Comparison of ENCODE assay signal across 24 cellular contexts in genomic region chr20:23513164-23513563, GRCh38. TPM values are rescaled to one million over a fixed set of nuclear protein-coding genes. Genes with fewer than 3 reads are reported as not detected.
DNase-seq lines count a peak whose midpoint lies in the region; ATAC-seq, FAIRE-seq and TF ChIP-seq lines count a peak whose summit lies in the region.
"Had no signal": no experiment of that assay in that cellular context is flagged by ENCODE, and none has a peak within 500 bp of the region (broad histone marks: within the 10 kb centered on the region; RNA-seq: fewer than 3 reads in every experiment).

No MANE protein-coding gene starts in this region.

- no peaks in the 10 kb centered on the region for H3K79me2 ChIP-seq in H1 (ENCODE audit: control insufficient read depth in 1 of 2, insufficient read depth in 2 of 2, low read length in 2 of 2)

- no peak overlapping the region for H3K27ac ChIP-seq in H1 (ENCODE audit: low read depth, low read length)
- H3K27ac ChIP-seq: gastrocnemius medialis, SJSA1, tibial nerve, VCaP had no signal

- H3K9me3 Mint-ChIP-seq in activated naive CD4-positive, alpha-beta T cell treated with anti-CD3 and anti-CD28 coated beads, Interleukin-2, amount 10 ng/mL, durations not matched to agents 7 days and 5 days: no peaks in the 10 kb centered on the region
- H3K9me3 Mint-ChIP-seq: activated CD4-positive, alpha-beta memory T cell treated with anti-CD3 and anti-CD28 coated beads for 36 hours; natural killer cell had no signal

- H3K27ac Mint-ChIP-seq in activated naive CD4-positive, alpha-beta T cell treated with anti-CD3 and anti-CD28 coated beads, Interleukin-2, amount 10 ng/mL, durations not matched to agents 7 days and 5 days: no peak overlapping the region
- H3K27ac Mint-ChIP-seq: activated CD4-positive, alpha-beta memory T cell treated with anti-CD3 and anti-CD28 coated beads for 36 hours; CD4-positive, alpha-beta memory T cell; natural killer cell; T-helper 17 cell had no signal

- 0 out of 2 replicates have a peak overlapping the region, but pooled peaks have one; percentile 46 for H2BK15ac ChIP-seq in H1 (ENCODE audit: low read length)

- H2BK20ac ChIP-seq in H1 (ENCODE audit: low read length): peak overlapping the region; percentile 37; the same call in 1 of the 2 replicates

- H4K5ac ChIP-seq in H1 (ENCODE audit: insufficient read length, low read depth, low read length): no peak overlapping the region

- no peak overlapping the region for H3K9ac ChIP-seq in H1 (replicated peaks in 1 of 4; ENCODE audit: extremely low read depth in 1 of 4, low read depth in 3 of 4, low read length in 3 of 4)

- no peak overlapping the region for H3K4me3 Mint-ChIP-seq in activated naive CD4-positive, alpha-beta T cell treated with anti-CD3 and anti-CD28 coated beads, Interleukin-2, amount 10 ng/mL, durations not matched to agents 7 days and 5 days
- H3K4me3 Mint-ChIP-seq: activated CD4-positive, alpha-beta memory T cell treated with anti-CD3 and anti-CD28 coated beads for 36 hours; CD4-positive, alpha-beta memory T cell; natural killer cell; T-helper 17 cell had no signal

- no peaks in the 10 kb centered on the region for H3K4me1 Mint-ChIP-seq in activated naive CD4-positive, alpha-beta T cell treated with anti-CD3 and anti-CD28 coated beads, Interleukin-2, amount 10 ng/mL, durations not matched to agents 7 days and 5 days
- H3K4me1 Mint-ChIP-seq: CD4-positive, alpha-beta memory T cell had no signal

- no peaks in the 10 kb centered on the region for H3K36me3 Mint-ChIP-seq in activated naive CD4-positive, alpha-beta T cell treated with anti-CD3 and anti-CD28 coated beads, Interleukin-2, amount 10 ng/mL, durations not matched to agents 7 days and 5 days
- H3K36me3 Mint-ChIP-seq: activated CD4-positive, alpha-beta memory T cell treated with anti-CD3 and anti-CD28 coated beads for 36 hours; CD4-positive, alpha-beta memory T cell; natural killer cell had no signal

- no peak overlapping the region for H3K14ac ChIP-seq in H1 (ENCODE audit: insufficient read length)

- TF ChIP-seq POLR2A in H1 (IDR thresholded peaks at IDR 0.05; ENCODE audit: control extremely low read depth in 1 of 2, low read depth in 2 of 2, low read length in 2 of 2): no peak

- TF ChIP-seq CTCF in H1 (IDR thresholded peaks at IDR 0.05; ENCODE audit: control extremely low read depth in 1 of 3, insufficient read depth in 1 of 3, low read depth in 1 of 3, low read length in 3 of 3): no peak
- no peak for TF ChIP-seq CTCF in mucosa of descending colon (IDR thresholded peaks at IDR 0.05)

- H3K18ac ChIP-seq in H1 (ENCODE audit: extremely low read depth, low read length): peak overlapping the region; percentile 55

- H3K23ac ChIP-seq in H1 (ENCODE audit: insufficient read length): no peak overlapping the region

- no peak overlapping the region for H3K56ac ChIP-seq in H1 (replicated peaks; ENCODE audit: insufficient read length, low read depth, low read length)

- peak overlapping the region; percentile 70 for H4K91ac ChIP-seq in H1 (replicated peaks; ENCODE audit: insufficient read length, low read length)

- POLR2A ChIA-PET in H1 (lab: Charles Lee; ENCODE audit: partially characterized antibody): no interaction called here

- H3K23me2 ChIP-seq in H1 (ENCODE audit: low read depth, low read length): no peaks in the 10 kb centered on the region

- TF ChIP-seq RAD21 in H1 (IDR thresholded peaks at IDR 0.05 in 1 of 2, conservative IDR thresholded peaks at IDR 0.05 in 1 of 2; ENCODE audit: low read depth in 2 of 2, low read length in 2 of 2): no peak

- peak; percentile 77 for ATAC-seq in GM18870 (IDR thresholded peaks at IDR 0.05; ENCODE audit: unreplicated experiment)
- peak; percentile 47 for ATAC-seq in HG02623 (IDR thresholded peaks at IDR 0.05; ENCODE audit: unreplicated experiment)
- peak; percentile 82 for ATAC-seq in HG03159 (IDR thresholded peaks at IDR 0.05; ENCODE audit: unreplicated experiment)
- ATAC-seq in left lobe of liver: no peak
- ATAC-seq in mucosa of descending colon: no peak
- ATAC-seq: gastrocnemius medialis, natural killer cell, T-helper 17 cell had no signal

- H3K27me3 Mint-ChIP-seq in activated naive CD4-positive, alpha-beta T cell treated with anti-CD3 and anti-CD28 coated beads, Interleukin-2, amount 10 ng/mL, durations not matched to agents 7 days and 5 days: peaks cover 3% of the 10 kb centered on the region

- no peak overlapping the region for H2AFZ ChIP-seq in H1 (ENCODE audit: low read length)

- H2BK5ac ChIP-seq in H1 (ENCODE audit: low read depth, low read length): peak overlapping the region; percentile 40; the same call in 1 of the 2 replicates

- no peaks in the 10 kb centered on the region for H4K20me1 ChIP-seq in H1 (replicated peaks in 1 of 2; ENCODE audit: control insufficient read depth in 1 of 2, insufficient read depth in 2 of 2, low read length in 2 of 2)

- H4K8ac ChIP-seq in H1 (ENCODE audit: extremely low read depth, insufficient read depth, low read length): no peak overlapping the region

- H2BK120ac ChIP-seq in H1 (replicated peaks; ENCODE audit: low read depth, low read length): peak overlapping the region; percentile 65

- no peak for TF ChIP-seq EP300 in H1 (IDR thresholded peaks at IDR 0.05; ENCODE audit: borderline replicate concordance in 1 of 2, low read depth in 2 of 2, low read length in 2 of 2)

- no peak overlapping the region for H3K4ac ChIP-seq in H1 (replicated peaks; ENCODE audit: insufficient read length, low read depth, low read length)

- no peak for DNase-seq in H1 (ENCODE audit: low read depth in 1 of 2, low spot score in 2 of 2)
- no peak for DNase-seq in glomerular visceral epithelial cell (ENCODE audit: extremely low spot score)
- DNase-seq in activated naive CD4-positive, alpha-beta T cell treated with anti-CD3 and anti-CD28 coated beads, Interleukin-2, amount 10 ng/mL, durations not matched to agents 7 days and 5 days: no peak
- DNase-seq in left lobe of liver (ENCODE audit: low spot score): no peak
- no peak for DNase-seq in mucosa of descending colon
- DNase-seq: activated CD4-positive, alpha-beta memory T cell treated with anti-CD3 and anti-CD28 coated beads for 36 hours; activated naive CD4-positive, alpha-beta T cell treated with anti-CD3 and anti-CD28 coated beads, Interleukin-2, amount 50 U/mL, for 16 hours; aorta; CD4-positive, alpha-beta memory T cell; central memory CD4-positive, alpha-beta T cell; DMS53; erythroblast; gastrocnemius medialis; natural killer cell; NCI-H1436 treated with DMSO at 0.1 percent for 48 hours; stimulated activated naive CD4-positive, alpha-beta T cell; T-helper 17 cell had no signal

- H3K9me3 ChIP-seq in H1 (ENCODE audit: insufficient read depth in 2 of 2, low read depth in 1 of 2, low read length in 1 of 2) (peaks cover 3% of the 10 kb centered on the region in 2 experiments; a peak in 2 of 4 replicates), mucosa of descending colon (no peaks in the 10 kb centered on the region)
- H3K9me3 ChIP-seq: gastrocnemius medialis, SJSA1, tibial nerve had no signal

- no peak overlapping the region for H3K4me2 ChIP-seq in H1 (ENCODE audit: insufficient read depth in 1 of 2, low read depth in 2 of 2, low read length in 2 of 2)

- CTCF ChIA-PET in H1 (lab: Charles Lee; ENCODE audit: partially characterized antibody): interaction anchor here (0.6 kb wide), 1 partner anchor 69 kb away, joined by 3 read pairs; no protein-coding TSS in a partner anchor
- CTCF ChIA-PET in activated naive CD4-positive, alpha-beta T cell treated with anti-CD3 and anti-CD28 coated beads, Interleukin-2, amount 10 ng/mL, durations not matched to agents 7 days and 5 days (lab: Charles Lee): no interaction called here

- no peaks in the 10 kb centered on the region for H3K36me3 ChIP-seq in H1 (ENCODE audit: control insufficient read depth in 2 of 4, insufficient read depth in 4 of 4, low read length in 3 of 4)
- no peaks in the 10 kb centered on the region for H3K36me3 ChIP-seq in mucosa of descending colon (ENCODE audit: low read depth)
- H3K36me3 ChIP-seq: gastrocnemius medialis, SJSA1, tibial nerve had no signal

- peaks cover 0 to 3% (median 1%) of the 10 kb centered on the region in 4 experiments; a peak in 1 of 7 replicates for H3K27me3 ChIP-seq in H1 (replicated peaks in 1 of 4; ENCODE audit: control insufficient read depth in 3 of 4, extremely low read depth in 1 of 4, insufficient read depth in 3 of 4, low read length in 3 of 4)
- H3K27me3 ChIP-seq: gastrocnemius medialis, SJSA1, tibial nerve had no signal

- peak; percentile 55 for FAIRE-seq in H1 (lab: Jason Lieb, UNC)

- H3K79me1 ChIP-seq in H1 (ENCODE audit: low read depth, low read length): no peaks in the 10 kb centered on the region

- H3K4me1 ChIP-seq in H1 (replicated peaks in 1 of 4; ENCODE audit: control insufficient read depth in 3 of 4, insufficient read depth in 4 of 4, low read length in 3 of 4) (peaks cover 0 to 9% (median 4%) of the 10 kb centered on the region in 4 experiments; a peak in 2 of 7 replicates), mucosa of descending colon (ENCODE audit: low read depth) (no peaks in the 10 kb centered on the region)
- H3K4me1 ChIP-seq: gastrocnemius medialis, SJSA1, tibial nerve had no signal

- intact Hi-C loops in mucosa of descending colon (cut with DNase I, micrococcal nuclease): no loop called here

- no peak overlapping the region for H2AK5ac ChIP-seq in H1 (ENCODE audit: low read depth, low read length)

- H2BK12ac ChIP-seq in H1 (ENCODE audit: low read depth, low read length): peak overlapping the region; percentile 20; the same call in 1 of the 2 replicates

- no peak overlapping the region for H3K4me3 ChIP-seq in H1 (ENCODE audit: extremely low read depth in 1 of 4, insufficient read depth in 2 of 4, low read depth in 3 of 4, low read length in 4 of 4)
- H3K4me3 ChIP-seq in mucosa of descending colon: no peak overlapping the region
- H3K4me3 ChIP-seq: gastrocnemius medialis, SJSA1, tibial nerve had no signal

RNA-seq across cellular contexts. Expression of gene CST8, which starts 22.2 kb away (rescaled TPM):
- not detected in 2 replicates for total RNA-seq in H1 (2021; fragmentation: NEBNext Ultra II Directional; extraction: Animal tissue kit (Norgen Biotek cat#: 25700))
- polyA plus RNA-seq in H1 (2011; rRNA removed): not detected in 2 replicates
- polyA plus RNA-seq in H1 (2011; cell fraction: cytosol; rRNA removed): not detected
- not detected for polyA plus RNA-seq in H1 (2011; cell fraction: nucleus; rRNA removed)
- not detected in 4 replicates for polyA plus RNA-seq in H1 (2012, experiment 1 of 2)
- not detected for polyA plus RNA-seq in H1 (2012, experiment 2 of 2)
- not detected for polyA plus RNA-seq in H1 (2013, experiment 1 of 2)
- polyA plus RNA-seq in H1 (2013, experiment 2 of 2): not detected
- not detected in 2 replicates for polyA minus RNA-seq in H1 (2011; rRNA and poly(A)+ RNA removed)
- polyA minus RNA-seq in H1 (2011; cell fraction: cytosol; rRNA and poly(A)+ RNA removed): not detected
- not detected for polyA minus RNA-seq in H1 (2011; cell fraction: nucleus; rRNA and poly(A)+ RNA removed)
- not detected for total RNA-seq in left lobe of liver
- not detected for total RNA-seq in mucosa of descending colon
- total RNA-seq: activated CD4-positive, alpha-beta memory T cell treated with anti-CD3 and anti-CD28 coated beads for 36 hours; aorta; CD4-positive, alpha-beta memory T cell; gastrocnemius medialis; mesenteric fat pad; natural killer cell; SJSA1; T-helper 17 cell; tibial nerve had no signal
- polyA plus RNA-seq: aorta; CD4-positive, alpha-beta memory T cell had no signal

RNA-seq across cellular contexts. Expression of gene CST9L, which starts 55.1 kb away (rescaled TPM):
- not detected in 2 replicates for total RNA-seq in H1 (2021; fragmentation: NEBNext Ultra II Directional; extraction: Animal tissue kit (Norgen Biotek cat#: 25700))
- polyA plus RNA-seq in H1 (2011; rRNA removed): not detected in 2 replicates
- polyA plus RNA-seq in H1 (2011; cell fraction: cytosol; rRNA removed): not detected
- not detected for polyA plus RNA-seq in H1 (2011; cell fraction: nucleus; rRNA removed)
- polyA plus RNA-seq in H1 (2012, experiment 1 of 2): not detected in 4 replicates
- not detected for polyA plus RNA-seq in H1 (2012, experiment 2 of 2)
- polyA plus RNA-seq in H1 (2013, experiment 1 of 2): not detected
- polyA plus RNA-seq in H1 (2013, experiment 2 of 2): not detected
- not detected in 2 replicates for polyA minus RNA-seq in H1 (2011; rRNA and poly(A)+ RNA removed)
- not detected for polyA minus RNA-seq in H1 (2011; cell fraction: cytosol; rRNA and poly(A)+ RNA removed)
- not detected for polyA minus RNA-seq in H1 (2011; cell fraction: nucleus; rRNA and poly(A)+ RNA removed)
- total RNA-seq in left lobe of liver (not detected), mucosa of descending colon (not detected)
- total RNA-seq: activated CD4-positive, alpha-beta memory T cell treated with anti-CD3 and anti-CD28 coated beads for 36 hours; aorta; CD4-positive, alpha-beta memory T cell; gastrocnemius medialis; mesenteric fat pad; natural killer cell; SJSA1; T-helper 17 cell; tibial nerve had no signal
- polyA plus RNA-seq: aorta; CD4-positive, alpha-beta memory T cell had no signal

Comparison
In these comparisons a context has a peak if more than half of its experiments do, and no peak if none do; other contexts are left out.
1. ATAC-seq: peak in GM18870 (single experiment), HG02623 (single experiment) and HG03159 (single experiment); none in left lobe of liver (single experiment) and mucosa of descending colon (single experiment).